ENCODE assay signal across 11 cellular contexts in genomic region chr7:121187222-121187621, GRCh38.
DNase-seq lines count a peak whose midpoint lies in the region; ATAC-seq and TF ChIP-seq lines count a peak whose summit lies in the region.
"Had no signal": no experiment of that assay in that cellular context is flagged by ENCODE, and none has a peak within 500 bp of the region (broad histone marks: within the 10 kb centered on the region; RNA-seq: fewer than 3 reads in every experiment).

No MANE protein-coding gene starts in this region.

- peak overlapping the region; percentile 60 for H3K27ac Mint-ChIP-seq in activated B cell treated with CpG ODN at 0.5 μM for 24 hours
- H3K27ac Mint-ChIP-seq: WTC11 had no signal

- peaks cover 10% of the 10 kb centered on the region for H3K9me3 Mint-ChIP-seq in activated B cell treated with CpG ODN at 0.5 μM for 24 hours

- intact Hi-C loops in activated B cell treated with CpG ODN at 0.5 μM for 24 hours (cut with micrococcal nuclease): no loop called here

- DNase-seq in activated B cell treated with CpG ODN at 0.5 μM for 24 hours (no peak), NCI-H2171 (lab: John Stamatoyannopoulos, UW) (no peak), MV-4-11 (lab: John Stamatoyannopoulos, UW) (no peak), NCI-H2227 treated with DMSO at 0.1 percent for 48 hours (lab: John Stamatoyannopoulos, UW) (no peak)
- DNase-seq in stimulated activated CD4-positive, alpha-beta T cell treated with anti-CD3 and anti-CD28 coated beads, Interleukin-15, amount 100 ng/mL, for 24 hours: no peak
- DNase-seq: activated gamma-delta T cell treated with Interleukin-2 at 50 U/mL for 16 hours, NCI-H2107 had no signal

- TF ChIP-seq CTCF in activated B cell treated with CpG ODN at 0.5 μM for 24 hours (IDR thresholded peaks at IDR 0.05): no peak

- CTCF ChIA-PET in activated B cell treated with CpG ODN at 0.5 μM for 24 hours (lab: Charles Lee): no interaction called here

- peak; percentile 84 for ATAC-seq in GM18858 (IDR thresholded peaks at IDR 0.05; ENCODE audit: unreplicated experiment)
- ATAC-seq in GM21528 (IDR thresholded peaks at IDR 0.05; ENCODE audit: low FRiP score, unreplicated experiment): peak; percentile 87
- peak; percentile 89 for ATAC-seq in HG03066 (IDR thresholded peaks at IDR 0.05; ENCODE audit: low read depth, unreplicated experiment)
- ATAC-seq in activated B cell treated with CpG ODN at 0.5 μM for 24 hours (ENCODE audit: low read depth): no peak
- ATAC-seq: WTC11 had no signal

- no peak overlapping the region for H3K4me3 Mint-ChIP-seq in activated B cell treated with CpG ODN at 0.5 μM for 24 hours
- H3K4me3 Mint-ChIP-seq: WTC11 had no signal

- peaks cover 18% of the 10 kb centered on the region for H3K36me3 Mint-ChIP-seq in activated B cell treated with CpG ODN at 0.5 μM for 24 hours (ENCODE audit: low read depth)
- H3K36me3 Mint-ChIP-seq: WTC11 had no signal

- no peaks in the 10 kb centered on the region for H3K27me3 Mint-ChIP-seq in activated B cell treated with CpG ODN at 0.5 μM for 24 hours

- H3K4me1 Mint-ChIP-seq in activated B cell treated with CpG ODN at 0.5 μM for 24 hours: peaks cover 59% of the 10 kb centered on the region
- H3K4me1 Mint-ChIP-seq: WTC11 had no signal

- POLR2A ChIA-PET in activated B cell treated with CpG ODN at 0.5 μM for 24 hours (lab: Charles Lee): no interaction called here
